10 cellular contexts compared by ENCODE assay signal in the genomic region with DNA sequence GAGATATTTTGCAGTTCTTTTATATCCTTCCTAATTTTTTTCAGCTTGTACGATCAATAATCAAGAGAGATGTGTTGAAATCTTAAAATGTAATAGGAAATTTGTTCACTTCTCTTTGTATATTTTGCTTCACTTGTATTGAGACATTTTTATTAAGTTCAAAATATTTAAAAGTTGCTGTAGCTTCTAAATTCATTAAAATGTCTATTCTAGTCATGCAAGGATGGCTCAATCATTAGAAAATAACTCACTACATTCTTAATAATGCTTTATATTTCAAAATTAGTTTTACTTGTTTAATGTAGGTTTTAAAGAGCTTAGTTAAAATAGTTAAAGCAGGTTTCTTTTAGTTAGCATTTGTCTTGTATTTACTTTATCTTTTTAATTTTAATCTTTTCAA.
"Had no signal": no experiment of that assay in that cellular context is flagged by ENCODE, and none has a peak within 500 bp of the region (broad histone marks: within the 10 kb centered on the region; RNA-seq: fewer than 3 reads in every experiment).

No MANE protein-coding gene starts in this region.

- H3K4me1 Mint-ChIP-seq: GM23338, H9, IgD-negative memory B cell had no signal

- H3K27ac ChIP-seq: HL-60 had no signal

- H3K4me3 Mint-ChIP-seq: GM23338, H9, HFFc6, IgD-negative memory B cell had no signal

- H3K27ac Mint-ChIP-seq: GM23338, H9, HFFc6, IgD-negative memory B cell had no signal

- ATAC-seq: GM23338, HCT116, HepG2 had no signal

- H3K36me3 Mint-ChIP-seq: IgD-negative memory B cell had no signal

- DNase-seq: H9, HFFc6, KG1 had no signal

- FAIRE-seq: H1, H54, HepG2 had no signal

- H3K4me3 ChIP-seq: GM23338 had no signal
